12 cellular contexts compared by ENCODE assay signal in the genomic region with DNA sequence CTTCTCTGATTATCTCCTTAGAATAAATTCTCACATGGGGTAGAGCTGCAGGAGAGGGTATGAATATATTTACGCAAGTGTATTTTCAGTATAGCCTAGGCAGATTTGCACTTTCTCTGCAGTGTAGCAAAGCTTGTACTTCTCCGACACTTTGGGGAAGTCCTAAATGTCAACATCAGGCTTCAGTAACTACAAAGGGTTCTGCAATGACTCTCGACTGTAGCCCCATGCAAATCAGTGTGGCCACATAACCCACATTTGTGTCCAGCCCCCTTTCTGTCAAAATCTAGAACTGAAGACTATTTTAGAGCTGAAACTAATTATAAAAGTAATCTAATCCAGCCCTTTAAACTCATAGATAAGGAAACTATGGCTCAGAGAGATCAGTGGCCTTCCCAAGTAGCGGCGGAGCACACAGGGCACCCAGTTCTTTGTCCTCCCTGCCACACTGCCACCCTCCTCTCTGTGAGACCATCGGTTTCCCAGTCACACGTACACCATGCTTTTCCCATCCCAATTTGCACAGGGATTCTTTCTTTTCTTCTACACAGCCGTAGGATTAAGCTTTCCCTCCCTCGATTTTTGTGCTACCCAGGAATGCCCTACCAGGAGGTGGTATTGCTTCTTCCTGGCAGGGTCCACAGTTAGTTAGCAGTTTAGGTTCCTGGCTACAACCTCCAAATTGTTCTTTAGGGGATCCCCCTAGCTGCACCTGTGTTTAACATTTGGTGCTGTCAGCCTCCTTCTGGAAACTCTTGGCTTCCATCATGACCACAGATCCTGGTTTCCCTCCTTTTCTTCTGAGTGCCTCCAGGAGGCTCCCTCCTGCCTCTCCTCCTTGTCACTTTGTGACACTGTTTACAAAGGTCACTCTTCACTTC. TPM values are rescaled to one million over a fixed set of nuclear protein-coding genes. Genes with fewer than 3 reads are reported as not detected.
DNase-seq lines count a peak whose midpoint lies in the region; ATAC-seq and TF ChIP-seq lines count a peak whose summit lies in the region.
"Had no signal": no experiment of that assay in that cellular context is flagged by ENCODE, and none has a peak within 500 bp of the region (broad histone marks: within the 10 kb centered on the region; RNA-seq: fewer than 3 reads in every experiment).

No MANE protein-coding gene starts in this region.

- peaks cover 48% of the 10 kb centered on the region for H4K20me1 ChIP-seq in OCI-LY3 (ENCODE audit: insufficient read depth, low read length)

- no peaks in the 10 kb centered on the region for H3K9me3 ChIP-seq in OCI-LY3 (ENCODE audit: insufficient read depth, low read length)
- H3K9me3 ChIP-seq: pancreas had no signal

- peaks cover 16% of the 10 kb centered on the region for H3K4me1 Mint-ChIP-seq in stimulated activated naive CD8-positive, alpha-beta T cell treated with anti-CD3 and anti-CD28 coated beads, Interleukin-15, amount 100 ng/mL, for 72 hours
- no peaks in the 10 kb centered on the region for H3K4me1 Mint-ChIP-seq in activated naive CD4-positive, alpha-beta T cell treated with anti-CD3 and anti-CD28 coated beads for 36 hours (ENCODE audit: low read depth)
- H3K4me1 Mint-ChIP-seq: CD4-positive, CD25-positive, alpha-beta regulatory T cell had no signal

- H3K27me3 Mint-ChIP-seq in stimulated activated naive CD8-positive, alpha-beta T cell treated with anti-CD3 and anti-CD28 coated beads, Interleukin-15, amount 100 ng/mL, for 72 hours: peaks cover 31% of the 10 kb centered on the region
- H3K27me3 Mint-ChIP-seq in activated naive CD4-positive, alpha-beta T cell treated with anti-CD3 and anti-CD28 coated beads for 36 hours (ENCODE audit: low read depth): peaks cover 7% of the 10 kb centered on the region

- H3K27ac ChIP-seq in OCI-LY3 (ENCODE audit: low read length): no peak overlapping the region
- H3K27ac ChIP-seq: pancreas had no signal

- H3K36me3 ChIP-seq in OCI-LY3 (replicated peaks; ENCODE audit: low read depth, low read length): no peaks in the 10 kb centered on the region
- H3K36me3 ChIP-seq: pancreas had no signal

- DNase-seq in activated naive CD4-positive, alpha-beta T cell treated with anti-CD3 and anti-CD28 coated beads, Interleukin-2, amount 50 U/mL, for 72 hours (ENCODE audit: low spot score in 2 of 2): no peak
- no peak for DNase-seq in activated naive CD4-positive, alpha-beta T cell treated with Interleukin-2 at 50 U/mL for 16 hours
- peak in 1 of 2 donors; percentile 60 for DNase-seq in stimulated activated naive CD8-positive, alpha-beta T cell treated with anti-CD3 and anti-CD28 coated beads, Interleukin-15, amount 100 ng/mL, for 72 hours
- DNase-seq in NCI-H187 treated with DMSO at 0.1 percent for 48 hours (lab: John Stamatoyannopoulos, UW) (no peak), NCI-H82 (lab: John Stamatoyannopoulos, UW) (no peak)
- no peak for DNase-seq in activated naive CD4-positive, alpha-beta T cell treated with anti-CD3 and anti-CD28 coated beads for 36 hours
- DNase-seq: pancreas had no signal

- TF ChIP-seq CTCF in OCI-LY3 (IDR thresholded peaks at IDR 0.05; ENCODE audit: low read depth, low read length): no peak

- H3K27me3 ChIP-seq in OCI-LY3 (ENCODE audit: low read depth, low read length): peaks cover 91% of the 10 kb centered on the region
- H3K27me3 ChIP-seq: pancreas had no signal

- H3K4me3 ChIP-seq in OCI-LY3 (ENCODE audit: low read length): peak overlapping the region; percentile 5; the same call in 1 of the 2 replicates
- H3K4me3 ChIP-seq: pancreas had no signal

- no peaks in the 10 kb centered on the region for H3K79me2 ChIP-seq in OCI-LY3 (ENCODE audit: low read length)

- no peak overlapping the region for H2AFZ ChIP-seq in OCI-LY3 (ENCODE audit: low read depth, low read length)

- no peak overlapping the region for H3K9ac ChIP-seq in OCI-LY3 (ENCODE audit: low read length)

- H3K27ac Mint-ChIP-seq in activated naive CD4-positive, alpha-beta T cell treated with anti-CD3 and anti-CD28 coated beads, Interleukin-2, amount 50 U/mL, for 72 hours: no peak overlapping the region
- H3K27ac Mint-ChIP-seq in stimulated activated naive CD8-positive, alpha-beta T cell treated with anti-CD3 and anti-CD28 coated beads, Interleukin-15, amount 100 ng/mL, for 72 hours: no peak overlapping the region
- no peak overlapping the region for H3K27ac Mint-ChIP-seq in activated naive CD4-positive, alpha-beta T cell treated with anti-CD3 and anti-CD28 coated beads for 36 hours
- H3K27ac Mint-ChIP-seq: CD4-positive, CD25-positive, alpha-beta regulatory T cell had no signal

- H3K4me1 ChIP-seq in OCI-LY3 (ENCODE audit: low read length): peaks cover 26% of the 10 kb centered on the region
- H3K4me1 ChIP-seq: pancreas had no signal

- peak overlapping the region; percentile 52 for H3K4me2 ChIP-seq in OCI-LY3 (ENCODE audit: low read length)

- intact Hi-C loops in activated naive CD4-positive, alpha-beta T cell treated with anti-CD3 and anti-CD28 coated beads for 36 hours (cut with micrococcal nuclease): no loop called here

- ATAC-seq in activated naive CD4-positive, alpha-beta T cell treated with anti-CD3 and anti-CD28 coated beads, Interleukin-2, amount 50 U/mL, for 72 hours: peak; percentile 79 to 94
- ATAC-seq in HG02885 (IDR thresholded peaks at IDR 0.05; ENCODE audit: poor library complexity, unreplicated experiment): peak; percentile 100
- ATAC-seq in stimulated activated naive CD8-positive, alpha-beta T cell treated with anti-CD3 and anti-CD28 coated beads, Interleukin-15, amount 100 ng/mL, for 72 hours: peak; percentile 98

- H3K36me3 Mint-ChIP-seq in activated naive CD4-positive, alpha-beta T cell treated with anti-CD3 and anti-CD28 coated beads, Interleukin-2, amount 50 U/mL, for 72 hours: peaks cover 0 to 5% of the 10 kb centered on the region in 2 donors
- no peaks in the 10 kb centered on the region for H3K36me3 Mint-ChIP-seq in activated naive CD4-positive, alpha-beta T cell treated with anti-CD3 and anti-CD28 coated beads for 36 hours (ENCODE audit: low read depth)
- H3K36me3 Mint-ChIP-seq: CD4-positive, CD25-positive, alpha-beta regulatory T cell had no signal

- no peaks in the 10 kb centered on the region for H3K9me3 Mint-ChIP-seq in activated naive CD4-positive, alpha-beta T cell treated with anti-CD3 and anti-CD28 coated beads, Interleukin-2, amount 50 U/mL, for 72 hours
- peaks cover 5 to 6% of the 10 kb centered on the region in 2 donors for H3K9me3 Mint-ChIP-seq in stimulated activated naive CD8-positive, alpha-beta T cell treated with anti-CD3 and anti-CD28 coated beads, Interleukin-15, amount 100 ng/mL, for 72 hours
- no peaks in the 10 kb centered on the region for H3K9me3 Mint-ChIP-seq in activated naive CD4-positive, alpha-beta T cell treated with anti-CD3 and anti-CD28 coated beads for 36 hours

- H3K4me3 Mint-ChIP-seq in stimulated activated naive CD8-positive, alpha-beta T cell treated with anti-CD3 and anti-CD28 coated beads, Interleukin-15, amount 100 ng/mL, for 72 hours: peak overlapping the region; percentile 7 to 40
- H3K4me3 Mint-ChIP-seq in activated naive CD4-positive, alpha-beta T cell treated with anti-CD3 and anti-CD28 coated beads for 36 hours: no peak overlapping the region
- H3K4me3 Mint-ChIP-seq: CD4-positive, CD25-positive, alpha-beta regulatory T cell had no signal

- CTCF ChIA-PET in activated naive CD4-positive, alpha-beta T cell treated with anti-CD3 and anti-CD28 coated beads for 36 hours (lab: Charles Lee): no interaction called here

RNA-seq across cellular contexts. Expression of gene MRAS, which starts 22.9 kb away (rescaled TPM):
- total RNA-seq in activated naive CD4-positive, alpha-beta T cell treated with anti-CD3 and anti-CD28 coated beads, Interleukin-2, amount 50 U/mL, for 72 hours: 1 to 10 TPM in 1 of 2 donors, not detected in 1; 1.5 TPM
- total RNA-seq in activated naive CD4-positive, alpha-beta T cell treated with anti-CD3 and anti-CD28 coated beads for 36 hours: under 1 TPM; 0.52 to 0.62 TPM
- total RNA-seq: activated CD8-positive, alpha-beta memory T cell treated with anti-CD3 and anti-CD28 coated beads for 36 hours; CD4-positive, CD25-positive, alpha-beta regulatory T cell had no signal

RNA-seq across cellular contexts. Expression of gene NME9, which starts 41.7 kb away (rescaled TPM):
- total RNA-seq in activated naive CD4-positive, alpha-beta T cell treated with anti-CD3 and anti-CD28 coated beads, Interleukin-2, amount 50 U/mL, for 72 hours: 1 to 10 TPM in 1 of 2 donors, not detected in 1; 3.7 TPM
- 1 to 10 TPM; 2.0 to 2.4 TPM for total RNA-seq in activated naive CD4-positive, alpha-beta T cell treated with anti-CD3 and anti-CD28 coated beads for 36 hours
- total RNA-seq: activated CD8-positive, alpha-beta memory T cell treated with anti-CD3 and anti-CD28 coated beads for 36 hours; CD4-positive, CD25-positive, alpha-beta regulatory T cell; LHCN-M2 had no signal
